ENCODE assay signal across 10 cellular contexts in the genomic region with DNA sequence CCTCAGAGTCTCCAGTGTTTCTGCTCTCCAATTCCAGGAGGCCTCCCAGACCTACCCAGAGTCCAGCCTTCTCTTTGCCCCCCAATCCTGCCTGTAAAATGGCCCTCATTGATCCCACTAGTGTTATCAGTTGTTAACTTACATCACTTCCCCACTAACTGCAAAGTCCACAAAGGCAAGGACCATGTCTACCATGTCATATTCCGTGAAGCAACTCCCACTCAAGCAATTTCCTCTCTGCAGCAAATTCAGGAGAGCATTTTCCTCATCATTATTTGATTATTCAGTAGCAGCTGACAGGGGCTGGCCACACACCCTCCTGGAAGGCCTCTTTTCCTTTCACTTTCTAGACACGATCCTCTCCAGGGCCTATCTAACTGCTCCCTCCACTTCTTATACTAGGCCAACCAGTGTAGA.
A peak's percentile ranks its signal among the peaks of the same experiment; 100 is the strongest.
DNase-seq lines count a peak whose midpoint lies in the region; ATAC-seq, FAIRE-seq and TF ChIP-seq lines count a peak whose summit lies in the region.
"Had no signal": no experiment of that assay in that cellular context is flagged by ENCODE, and none has a peak within 500 bp of the region (broad histone marks: within the 10 kb centered on the region; RNA-seq: fewer than 3 reads in every experiment).

No MANE protein-coding gene starts in this region.

- H3K27me3 ChIP-seq in small intestine (ENCODE audit: control insufficient read depth in 2 of 2, insufficient read depth in 2 of 2, low read length in 2 of 2): no peaks in the 10 kb centered on the region
- no peaks in the 10 kb centered on the region for H3K27me3 ChIP-seq in endodermal cell (ENCODE audit: control insufficient read depth, insufficient read depth, low read length, poor library complexity, severe bottlenecking)
- H3K27me3 ChIP-seq: tibial nerve had no signal

- H3K36me3 ChIP-seq in small intestine (ENCODE audit: control insufficient read depth in 2 of 2, insufficient read depth in 2 of 2, low read length in 2 of 2) (no peaks in the 10 kb centered on the region), endodermal cell (ENCODE audit: control insufficient read depth, insufficient read depth, low read length) (no peaks in the 10 kb centered on the region)
- H3K36me3 ChIP-seq: tibial nerve had no signal

- H3K9me3 ChIP-seq in small intestine (ENCODE audit: control insufficient read depth, low read depth) (no peaks in the 10 kb centered on the region), endodermal cell (ENCODE audit: control insufficient read depth, low read length) (no peaks in the 10 kb centered on the region)
- H3K9me3 ChIP-seq: tibial nerve had no signal

- H3K27me3 Mint-ChIP-seq in endodermal cell (ENCODE audit: insufficient read depth): no peaks in the 10 kb centered on the region

- H3K4me1 Mint-ChIP-seq in endodermal cell: peaks cover 19% of the 10 kb centered on the region

- H3K36me3 Mint-ChIP-seq in endodermal cell (ENCODE audit: low read depth): no peaks in the 10 kb centered on the region

- H3K27ac ChIP-seq in small intestine (ENCODE audit: low read depth in 1 of 2, low read length in 1 of 2): peak overlapping the region; percentile 22 to 68
- H3K27ac ChIP-seq in endodermal cell (ENCODE audit: low read depth, low read length): no peak overlapping the region

- H3K4me1 ChIP-seq in small intestine (ENCODE audit: control insufficient read depth in 2 of 2, insufficient read depth in 1 of 2, low read depth in 1 of 2, low read length in 1 of 2): peaks cover 10 to 58% of the 10 kb centered on the region in 2 donors
- H3K4me1 ChIP-seq in endodermal cell (ENCODE audit: control insufficient read depth, insufficient read depth, low read length): peaks cover 48% of the 10 kb centered on the region

- no peak for ATAC-seq in HG03039 (IDR thresholded peaks at IDR 0.05; ENCODE audit: unreplicated experiment)

- no peaks in the 10 kb centered on the region for H3K9me3 Mint-ChIP-seq in endodermal cell

- no peak for FAIRE-seq in small intestine (lab: Jason Lieb, UNC)

- WGBS in small intestine, 3 donors: 6 to 13% (median 7%) methylated on average over 2 of the region's 2 CpGs
- 96 to 100% methylated on average over 2 of the region's 2 CpGs for whole genome bisulfite sequencing in endodermal cell (ENCODE audit: insufficient coverage in 1 of 2, insufficient read length in 1 of 2), 2 experiments

- no peak overlapping the region for H3K27ac Mint-ChIP-seq in endodermal cell

- H3K4me3 ChIP-seq in fibroblast of villous mesenchyme (ENCODE audit: low read depth, low read length): no peak overlapping the region
- H3K4me3 ChIP-seq in small intestine (ENCODE audit: low read depth in 1 of 2, low read length in 2 of 2): no peak overlapping the region
- no peak overlapping the region for H3K4me3 ChIP-seq in endodermal cell (ENCODE audit: low read length)
- H3K4me3 ChIP-seq: tibial nerve had no signal

- DNase-seq in activated CD4-positive, alpha-beta T cell treated with anti-CD3 and anti-CD28 coated beads for 48 hours: peak; percentile 31
- no peak for DNase-seq in activated CD4-positive, alpha-beta T cell treated with anti-CD3 and anti-CD28 coated beads for 4 hours
- DNase-seq in M059J (ENCODE audit: low read depth) (peak; percentile 32), fibroblast of villous mesenchyme (ENCODE audit: low read depth) (peak; percentile 81), small intestine (peak; percentile 76), endodermal cell (no peak), SHP77 treated with DMSO at 0.1 percent for 48 hours (lab: John Stamatoyannopoulos, UW) (no peak)
- DNase-seq: mesendoderm had no signal

- TF ChIP-seq CTCF in fibroblast of villous mesenchyme (IDR thresholded peaks at IDR 0.05; ENCODE audit: insufficient read depth, low read depth, low read length) (no peak), endodermal cell (conservative IDR thresholded peaks at IDR 0.05) (no peak)

- H3K9ac ChIP-seq in endodermal cell (ENCODE audit: extremely low read depth, low read length, poor library complexity, severe bottlenecking): no peak overlapping the region

- no peak overlapping the region for H3K4me3 Mint-ChIP-seq in endodermal cell

Comparison
In these comparisons a context has a peak if more than half of its experiments do, and no peak if none do; other contexts are left out.
1. DNase-seq: peak in activated CD4-positive, alpha-beta T cell treated with anti-CD3 and anti-CD28 coated beads for 48 hours (single experiment), M059J (single experiment), fibroblast of villous mesenchyme (single experiment) and small intestine (single experiment); none in activated CD4-positive, alpha-beta T cell treated with anti-CD3 and anti-CD28 coated beads for 4 hours (0 of 2), endodermal cell (single experiment) and SHP77 treated with DMSO at 0.1 percent for 48 hours (single experiment).